ENCODE assay signal across 10 cellular contexts in the genomic region with DNA sequence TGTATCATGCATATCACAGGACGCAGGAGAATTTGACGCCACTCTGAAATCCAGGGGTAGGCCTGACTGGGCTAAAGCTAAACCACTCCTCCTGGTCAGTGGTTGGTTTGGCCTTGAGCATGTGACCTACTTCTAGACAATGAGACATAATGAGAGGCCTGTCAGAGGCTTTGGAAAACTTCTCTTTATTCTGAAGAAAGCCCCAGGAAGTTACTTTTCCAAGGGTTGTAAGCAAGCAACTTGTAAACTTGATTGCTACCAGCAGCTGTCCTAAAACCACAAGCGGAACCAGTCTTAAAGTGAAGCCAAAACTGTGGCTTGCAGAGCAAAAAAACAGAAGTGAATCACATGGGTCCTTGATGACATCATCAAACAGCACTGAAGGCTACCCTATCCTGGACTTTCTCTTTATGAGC.
DNase-seq lines count a peak whose midpoint lies in the region; ATAC-seq and TF ChIP-seq lines count a peak whose summit lies in the region.
"Had no signal": no experiment of that assay in that cellular context is flagged by ENCODE, and none has a peak within 500 bp of the region (broad histone marks: within the 10 kb centered on the region; RNA-seq: fewer than 3 reads in every experiment).

No MANE protein-coding gene starts in this region.

- H3K4me3 ChIP-seq in BJ (ENCODE audit: low read depth, low read length) = no peak overlapping the region
- H3K4me3 ChIP-seq in esophagus (ENCODE audit: low read depth in 1 of 2, low read length in 2 of 2) = no peak overlapping the region
- no peak overlapping the region for H3K4me3 ChIP-seq in mucosa of descending colon

- peak; percentile 70 for ATAC-seq in mucosa of descending colon
- no peak for ATAC-seq in GM18861 (IDR thresholded peaks at IDR 0.05; ENCODE audit: unreplicated experiment)
- no peak for ATAC-seq in GM19328 (IDR thresholded peaks at IDR 0.05; ENCODE audit: unreplicated experiment)
- ATAC-seq: T-cell had no signal

- intact Hi-C loops in mucosa of descending colon (cut with DNase I, micrococcal nuclease) = no loop called here

- 74 to 79% methylated on average over 3 of the region's 3 CpGs for WGBS in esophagus, 2 donors

- H3K9me3 ChIP-seq in esophagus (ENCODE audit: control insufficient read depth in 2 of 2, insufficient read depth in 1 of 2, low read depth in 1 of 2, low read length in 1 of 2) (no peaks in the 10 kb centered on the region), mucosa of descending colon (no peaks in the 10 kb centered on the region)

- peak overlapping the region; percentile 11 to 44 for H3K27ac ChIP-seq in esophagus (ENCODE audit: low read depth in 2 of 2, low read length in 1 of 2)
- H3K27ac ChIP-seq: C4-2B had no signal

- H3K4me1 ChIP-seq in esophagus (ENCODE audit: control insufficient read depth in 2 of 2, insufficient read depth in 2 of 2, low read length in 1 of 2) (no peaks in the 10 kb centered on the region), mucosa of descending colon (ENCODE audit: low read depth) (no peaks in the 10 kb centered on the region)

- H3K36me3 ChIP-seq in BJ (ENCODE audit: control insufficient read depth, insufficient read depth, low read length) = no peaks in the 10 kb centered on the region
- no peaks in the 10 kb centered on the region for H3K36me3 ChIP-seq in esophagus (ENCODE audit: control insufficient read depth in 2 of 2, insufficient read depth in 2 of 2, low read length in 1 of 2)
- no peaks in the 10 kb centered on the region for H3K36me3 ChIP-seq in mucosa of descending colon (ENCODE audit: low read depth)

- DNase-seq in BJ (ENCODE audit: low read depth) (peak; percentile 42), MV-4-11 (lab: John Stamatoyannopoulos, UW) (peak; percentile 100), mucosa of descending colon (peak in 1 of 3 donors; percentile 38), NCI-H187 treated with DMSO at 0.1 percent for 48 hours (lab: John Stamatoyannopoulos, UW) (no peak), SW 1271 (lab: John Stamatoyannopoulos, UW) (no peak)

- CTCF ChIA-PET in BJ (lab: Yijun Ruan, JAX) = interaction anchor here (0.6 to 1.5 kb wide), 3 partner anchors 10 to 78 kb away, joined by 3 to 5 read pairs (median 3); no protein-coding TSS in a partner anchor

- TF ChIP-seq CTCF in BJ (IDR thresholded peaks at IDR 0.05; ENCODE audit: insufficient read depth, low read depth, low read length) = no peak
- no peak for TF ChIP-seq CTCF in mucosa of descending colon (IDR thresholded peaks at IDR 0.05)

- POLR2A ChIA-PET in BJ (lab: Charles Lee) = no interaction called here

- H3K27me3 ChIP-seq in BJ (ENCODE audit: control insufficient read depth, insufficient read depth, low read length) = no peaks in the 10 kb centered on the region
- no peaks in the 10 kb centered on the region for H3K27me3 ChIP-seq in esophagus (ENCODE audit: control insufficient read depth in 1 of 2, insufficient read depth in 2 of 2, low read length in 2 of 2)

Comparison
In these comparisons a context has a peak if more than half of its experiments do, and no peak if none do; other contexts are left out.
1. DNase-seq: peak in BJ (single experiment) and MV-4-11 (single experiment); none in NCI-H187 treated with DMSO at 0.1 percent for 48 hours (single experiment) and SW 1271 (0 of 2).